15 cellular contexts compared by ENCODE assay signal in the genomic region with DNA sequence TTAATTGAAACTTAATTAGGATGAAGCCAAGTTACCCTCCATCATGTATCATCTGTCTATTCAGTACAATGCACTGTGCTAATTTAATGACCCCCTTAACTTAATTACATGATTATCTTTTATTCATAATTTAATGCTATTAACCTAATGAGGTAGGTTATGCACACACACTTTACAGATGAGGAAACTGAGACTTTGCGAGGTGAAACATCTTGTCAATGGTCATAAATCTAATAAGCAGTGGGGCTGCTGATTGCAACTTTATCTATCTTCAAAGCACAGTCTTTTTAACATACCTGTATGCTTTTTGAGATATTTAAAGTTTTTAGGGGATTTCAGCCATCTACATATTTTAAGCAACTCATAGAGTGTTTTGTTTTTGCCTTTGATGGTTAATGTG. TPM values are rescaled to one million over a fixed set of nuclear protein-coding genes. Genes with fewer than 3 reads are reported as not detected.
DNase-seq lines count a peak whose midpoint lies in the region; TF ChIP-seq lines count a peak whose summit lies in the region.
"Had no signal": no experiment of that assay in that cellular context is flagged by ENCODE, and none has a peak within 500 bp of the region (broad histone marks: within the 10 kb centered on the region; RNA-seq: fewer than 3 reads in every experiment).

No MANE protein-coding gene starts in this region.

- in situ Hi-C loops in transverse colon (cut with MboI; ENCODE audit: low pct_ligation_motif_present in 1 of 4, low pct_unique_long_range_greater_than_20kb in 1 of 4, low sequenced_read_pairs in 3 of 4) = no loop called here
- in situ Hi-C loops in G401 (cut with HindIII; ENCODE audit: low sequenced_read_pairs) = no loop called here

- DNase-seq in NCI-H146 (lab: John Stamatoyannopoulos, UW) = peak; percentile 22
- no peak for DNase-seq in NCI-H146 treated with DMSO at 0.1 percent for 48 hours (lab: John Stamatoyannopoulos, UW; ENCODE audit: unreplicated experiment)
- no peak for DNase-seq in PC-9
- no peak for DNase-seq in transverse colon
- DNase-seq in DMS153 treated with DMSO at 0.1 percent for 48 hours (lab: John Stamatoyannopoulos, UW; ENCODE audit: unreplicated experiment) = no peak
- DNase-seq in stimulated activated CD4-positive, alpha-beta T cell treated with anti-CD3 and anti-CD28 coated beads, Interleukin-4, amount 100 ng/mL, for 24 hours = no peak
- no peak for DNase-seq in G401 (ENCODE audit: low spot score)
- DNase-seq: activated effector memory CD4-positive, alpha-beta T cell treated with Interleukin-2 at 50 U/mL for 16 hours; HCEC 1CT; natural killer cell; NCI-H1092; NCI-H446 treated with DMSO at 0.1 percent for 48 hours; T1000 had no signal

- H3K27me3 ChIP-seq in PC-9 (ENCODE audit: insufficient read depth, low read depth) (no peaks in the 10 kb centered on the region), iPS-18a (ENCODE audit: control insufficient read depth, insufficient read depth, low read length) (no peaks in the 10 kb centered on the region), transverse colon (no peaks in the 10 kb centered on the region)

- no peak for TF ChIP-seq POLR2A in transverse colon (IDR thresholded peaks at IDR 0.05)

- TF ChIP-seq CTCF in PC-9 (conservative IDR thresholded peaks at IDR 0.05) (no peak), transverse colon (IDR thresholded peaks at IDR 0.05) (no peak)

- intact Hi-C loops in PC-9 (cut with micrococcal nuclease; ENCODE audit: unreplicated experiment) = loop anchor here (1.0 to 5.0 kb wide), 11 partner anchors 17 to 468 kb away; no protein-coding TSS in a partner anchor
- intact Hi-C loops in transverse colon (cut with DNase I; ENCODE audit: low total_unique reads) = no loop called here

- H3K9ac ChIP-seq in iPS-18a (ENCODE audit: low read length) = peak overlapping the region; percentile 49

- H2AFZ ChIP-seq in PC-9 = peak overlapping the region; percentile 72

- 20 to 29% methylated on average over 1 of the region's 1 CpG for WGBS in transverse colon (ENCODE audit: low coverage in 1 of 2), 2 donors

- TF ChIP-seq EP300 in transverse colon (IDR thresholded peaks at IDR 0.05; ENCODE audit: low read depth) = no peak

- H3K27ac ChIP-seq in PC-9 (peak overlapping the region; percentile 99), iPS-18a (ENCODE audit: low read length) (peak overlapping the region; percentile 1), transverse colon (peak overlapping the region; percentile 85 to 88 (median 85))
- H3K27ac ChIP-seq: 22Rv1 had no signal

- peaks cover 10% of the 10 kb centered on the region; the same call in 1 of the 2 replicates for H3K9me3 ChIP-seq in PC-9 (ENCODE audit: insufficient read depth, low read depth)
- H3K9me3 ChIP-seq in iPS-18a (ENCODE audit: control insufficient read depth, low read depth, low read length) = no peaks in the 10 kb centered on the region
- no peaks in the 10 kb centered on the region for H3K9me3 ChIP-seq in transverse colon

- peaks cover 22% of the 10 kb centered on the region for H3K36me3 ChIP-seq in PC-9 (ENCODE audit: low read depth)
- no peaks in the 10 kb centered on the region for H3K36me3 ChIP-seq in iPS-18a (ENCODE audit: control insufficient read depth, low read depth, low read length)
- H3K36me3 ChIP-seq in transverse colon = no peaks in the 10 kb centered on the region

- CTCF ChIA-PET in PC-9 (lab: Charles Lee) = interaction anchor here (1.0 kb wide), 1 partner anchor 24 kb away, joined by 4 read pairs; no protein-coding TSS in a partner anchor

- peaks cover 47% of the 10 kb centered on the region for H3F3A ChIP-seq in PC-9 (ENCODE audit: insufficient read depth, low read depth)

- POLR2A ChIA-PET in PC-9 (lab: Charles Lee; ENCODE audit: unreplicated experiment) = no interaction called here

- peaks cover 52% of the 10 kb centered on the region for H3K79me2 ChIP-seq in PC-9 (ENCODE audit: low read depth)

- TSS peak; percentile 51 for BruUV-seq in PC-9 (replicated peaks; lab: Mats Ljungman, UMichigan)

- H4K20me1 ChIP-seq in PC-9 (ENCODE audit: insufficient read depth) = no peaks in the 10 kb centered on the region

- peak overlapping the region; percentile 90 for H3K4me2 ChIP-seq in PC-9

- peaks cover 70% of the 10 kb centered on the region for H3K4me1 ChIP-seq in PC-9 (replicated peaks; ENCODE audit: insufficient read depth)
- H3K4me1 ChIP-seq in iPS-18a (ENCODE audit: control insufficient read depth, low read depth, low read length) = peaks cover 34% of the 10 kb centered on the region
- peaks cover 23 to 48% (median 29%) of the 10 kb centered on the region in 4 donors for H3K4me1 ChIP-seq in transverse colon

- no peaks in the 10 kb centered on the region for H3K9me2 ChIP-seq in PC-9 (ENCODE audit: insufficient read depth)

- H3K4me3 ChIP-seq in PC-9 (peak overlapping the region; percentile 67), iPS-18a (ENCODE audit: low read length) (peak overlapping the region; percentile 48), transverse colon (peak overlapping the region in 3 of 4 donors; percentile 16 to 35 (median 25))

RNA-seq across cellular contexts. Expression of gene MACC1, which starts 0.5 kb away (rescaled TPM):
- total RNA-seq in PC-9 (2021) (48.4 and 50.8 TPM in 2 replicates), transverse colon (1 to 10 TPM; 5.2 to 9.8 (median 7.2) TPM)
- not detected in 2 replicates for total RNA-seq in G401 (2014; rRNA removed; shearing (Covaris generic))

Comparison
In these comparisons a context has a peak if more than half of its experiments do, and no peak if none do; other contexts are left out.
1. H3K27ac ChIP-seq: peak in every context shown above with its lines; median percentile 99 in PC-9; 85 in transverse colon; 1 in iPS-18a.